11 cellular contexts compared by ENCODE assay signal in genomic region chr7:28036748-28037147, GRCh38.
DNase-seq lines count a peak whose midpoint lies in the region; ATAC-seq, FAIRE-seq and TF ChIP-seq lines count a peak whose summit lies in the region.
"Had no signal": no experiment of that assay in that cellular context is flagged by ENCODE, and none has a peak within 500 bp of the region (broad histone marks: within the 10 kb centered on the region; RNA-seq: fewer than 3 reads in every experiment).

No MANE protein-coding gene starts in this region.

- H3K9me3 ChIP-seq in SK-N-SH (no peaks in the 10 kb centered on the region), mesodermal cell (ENCODE audit: control insufficient read depth, low read length) (no peaks in the 10 kb centered on the region)

- H3K4me3 ChIP-seq in SK-N-SH (ENCODE audit: low read depth in 2 of 2, low read length in 1 of 2) (peak overlapping the region; percentile 1 to 51; a peak in 2 of 4 replicates), mesodermal cell (ENCODE audit: extremely low read depth, insufficient read depth, low read length, poor library complexity, severe bottlenecking) (no peak overlapping the region)

- H2AFZ ChIP-seq in SK-N-SH (ENCODE audit: low read depth): peak overlapping the region; percentile 26; the same call in 1 of the 2 replicates

- H3K9me3 Mint-ChIP-seq in Calu3 (ENCODE audit: low read depth, unreplicated experiment): peaks cover under 1% of the 10 kb centered on the region

- CTCF ChIA-PET in Calu3 (lab: Charles Lee) (interaction anchor here (0.6 to 1.9 kb wide), 3 partner anchors 25 to 841 kb away, joined by 3 to 8 read pairs (median 3); no protein-coding TSS in a partner anchor), SK-N-SH (lab: Yijun Ruan, JAX) (interaction anchor here (1.9 kb wide), 1 partner anchor 61 kb away, joined by 5 read pairs; no protein-coding TSS in a partner anchor)

- peaks cover 71% of the 10 kb centered on the region for H3K4me1 Mint-ChIP-seq in Calu3 (ENCODE audit: low read depth, unreplicated experiment)

- intact Hi-C loops in Calu3 (cut with micrococcal nuclease; ENCODE audit: unreplicated experiment): no loop called here

- TF ChIP-seq CTCF in Calu3 (IDR thresholded peaks at IDR 0.05; ENCODE audit: unreplicated experiment) (no peak), SK-N-SH (IDR thresholded peaks at IDR 0.05) (no peak)

- peaks cover 12 to 54% of the 10 kb centered on the region in 2 experiments for H3K4me1 ChIP-seq in SK-N-SH (ENCODE audit: control insufficient read depth in 1 of 2, insufficient read depth in 2 of 2, low read depth in 1 of 2, low read length in 1 of 2)
- peaks cover 27% of the 10 kb centered on the region for H3K4me1 ChIP-seq in mesodermal cell (ENCODE audit: control insufficient read depth, insufficient read depth, low read length, poor library complexity, severe bottlenecking)

- H3K9ac ChIP-seq in SK-N-SH: peak overlapping the region; percentile 53

- FAIRE-seq in H54 (lab: Jason Lieb, UNC): peak; percentile 36

- H3K27ac ChIP-seq in SK-N-SH (ENCODE audit: low read depth in 2 of 2, low read length in 1 of 2): peak overlapping the region; percentile 89 to 96
- peak overlapping the region; percentile 51 for H3K27ac ChIP-seq in mesodermal cell (ENCODE audit: low read depth, low read length, severe bottlenecking)

- H3K79me2 ChIP-seq in SK-N-SH (ENCODE audit: insufficient read depth): peaks cover 8% of the 10 kb centered on the region; the same call in 1 of the 2 replicates

- H3K4me3 Mint-ChIP-seq in Calu3 (ENCODE audit: low read depth, unreplicated experiment): peak overlapping the region; percentile 46

- DNase-seq in Calu3 (no peak), H54 (ENCODE audit: insufficient read length, low spot score) (no peak), SK-N-SH (no peak), NCI-H82 treated with DMSO at 0.1 percent for 48 hours (lab: John Stamatoyannopoulos, UW; ENCODE audit: unreplicated experiment) (no peak), GDM1 (lab: John Stamatoyannopoulos, UW) (no peak), NCI-H1930 (lab: John Stamatoyannopoulos, UW) (no peak)
- DNase-seq: activated CD4-positive, alpha-beta T cell treated with anti-CD3 and anti-CD28 coated beads, Interleukin-2, amount 50 U/mL, for 1 hour; DMS79; NCI-H2107 had no signal

- TF ChIP-seq EP300 in SK-N-SH (IDR thresholded peaks at IDR 0.05; ENCODE audit: borderline replicate concordance in 1 of 2, low read depth in 1 of 2, low read length in 1 of 2): no peak

- peaks cover 51% of the 10 kb centered on the region for H3F3A ChIP-seq in SK-N-SH (replicated peaks; ENCODE audit: insufficient read depth)

- H3K4me2 ChIP-seq in SK-N-SH: peak overlapping the region; percentile 80

- H4K20me1 ChIP-seq in SK-N-SH (ENCODE audit: insufficient read depth): no peaks in the 10 kb centered on the region

- no peaks in the 10 kb centered on the region for H3K9me2 ChIP-seq in SK-N-SH

- peak overlapping the region; percentile 80 for H3K27ac Mint-ChIP-seq in Calu3 (ENCODE audit: unreplicated experiment)

- ATAC-seq in GM18873 (IDR thresholded peaks at IDR 0.05; ENCODE audit: low FRiP score, unreplicated experiment): no peak

- H3K27me3 ChIP-seq in SK-N-SH (ENCODE audit: insufficient read depth): no peaks in the 10 kb centered on the region

- POLR2A ChIA-PET in SK-N-SH (lab: Yijun Ruan, JAX): no interaction called here

- TF ChIP-seq POLR2A in H54 (IDR thresholded peaks at IDR 0.05; ENCODE audit: low read depth, low read length): no peak

- no peak for TF ChIP-seq RAD21 in SK-N-SH (IDR thresholded peaks at IDR 0.05; ENCODE audit: low read length)

- peaks cover 5% of the 10 kb centered on the region for H3K36me3 Mint-ChIP-seq in Calu3 (ENCODE audit: insufficient read depth, unreplicated experiment)

- no peaks in the 10 kb centered on the region for H3K27me3 Mint-ChIP-seq in Calu3 (ENCODE audit: unreplicated experiment)

- BruUV-seq in Calu3 (replicated peaks; lab: Mats Ljungman, UMichigan): no TSS peak

- 29% methylated on average over 2 of the region's 2 CpGs for WGBS in SK-N-SH (ENCODE audit: low lambda C conversion rate)
- WGBS in mesodermal cell (ENCODE audit: insufficient coverage in 2 of 2), 2 experiments: 83% methylated on average over 1 of the region's 2 CpGs; no CpG with 5 or more reads in 1 of the 2 experiments

- no peaks in the 10 kb centered on the region for H3K36me3 ChIP-seq in SK-N-SH (replicated peaks in 1 of 2; ENCODE audit: control insufficient read depth in 1 of 2, insufficient read depth in 2 of 2, low read length in 1 of 2)
- no peaks in the 10 kb centered on the region for H3K36me3 ChIP-seq in mesodermal cell (ENCODE audit: control insufficient read depth, insufficient read depth, low read length)

TF ChIP-seq in SK-N-SH, 30 proteins besides CTCF, POLR2A, EP300 and RAD21:
- no peak for TF ChIP-seq ZBTB33 (IDR thresholded peaks at IDR 0.05; ENCODE audit: borderline replicate concordance, low read depth)
- TF ChIP-seq MXI1 (IDR thresholded peaks at IDR 0.05; ENCODE audit: low read depth, low read length): no peak
- TF ChIP-seq ELF1 (IDR thresholded peaks at IDR 0.05): no peak
- no peak for TF ChIP-seq POLR2AphosphoS5 (IDR thresholded peaks at IDR 0.05; ENCODE audit: low read depth, low read length)
- no peak for TF ChIP-seq SMC3 (IDR thresholded peaks at IDR 0.05; ENCODE audit: low read depth, low read length)
- TF ChIP-seq EZH2phosphoT487 (IDR thresholded peaks at IDR 0.05; ENCODE audit: borderline replicate concordance, low read depth): no peak
- no peak for TF ChIP-seq FOXJ3 (CRISPR knock-in tag; IDR thresholded peaks at IDR 0.05)
- TF ChIP-seq RXRA (IDR thresholded peaks at IDR 0.05; ENCODE audit: borderline replicate concordance, low read depth): no peak
- TF ChIP-seq NFIC (IDR thresholded peaks at IDR 0.05; ENCODE audit: borderline replicate concordance): no peak
- TF ChIP-seq CHD2 (IDR thresholded peaks at IDR 0.05; ENCODE audit: low read length, partially characterized antibody): no peak
- TF ChIP-seq RFX5 (IDR thresholded peaks at IDR 0.05; ENCODE audit: low read length): no peak
- no peak for TF ChIP-seq JUND (IDR thresholded peaks at IDR 0.05)
- TF ChIP-seq GABPA (IDR thresholded peaks at IDR 0.05; ENCODE audit: low read depth): no peak
- no peak for TF ChIP-seq TCF12 (IDR thresholded peaks at IDR 0.05)
- TF ChIP-seq YY1 (IDR thresholded peaks at IDR 0.05; ENCODE audit: low read depth): no peak
- TF ChIP-seq, protein P1, sequence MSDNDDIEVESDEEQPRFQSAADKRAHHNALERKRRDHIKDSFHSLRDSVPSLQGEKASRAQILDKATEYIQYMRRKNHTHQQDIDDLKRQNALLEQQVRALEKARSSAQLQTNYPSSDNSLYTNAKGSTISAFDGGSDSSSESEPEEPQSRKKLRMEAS (IDR thresholded peaks at IDR 0.05; ENCODE audit: low read depth): no peak
- no peak for TF ChIP-seq REST (IDR thresholded peaks at IDR 0.05; ENCODE audit: low read depth, low read length)
